8 cellular contexts compared by ENCODE assay signal in the genomic region with DNA sequence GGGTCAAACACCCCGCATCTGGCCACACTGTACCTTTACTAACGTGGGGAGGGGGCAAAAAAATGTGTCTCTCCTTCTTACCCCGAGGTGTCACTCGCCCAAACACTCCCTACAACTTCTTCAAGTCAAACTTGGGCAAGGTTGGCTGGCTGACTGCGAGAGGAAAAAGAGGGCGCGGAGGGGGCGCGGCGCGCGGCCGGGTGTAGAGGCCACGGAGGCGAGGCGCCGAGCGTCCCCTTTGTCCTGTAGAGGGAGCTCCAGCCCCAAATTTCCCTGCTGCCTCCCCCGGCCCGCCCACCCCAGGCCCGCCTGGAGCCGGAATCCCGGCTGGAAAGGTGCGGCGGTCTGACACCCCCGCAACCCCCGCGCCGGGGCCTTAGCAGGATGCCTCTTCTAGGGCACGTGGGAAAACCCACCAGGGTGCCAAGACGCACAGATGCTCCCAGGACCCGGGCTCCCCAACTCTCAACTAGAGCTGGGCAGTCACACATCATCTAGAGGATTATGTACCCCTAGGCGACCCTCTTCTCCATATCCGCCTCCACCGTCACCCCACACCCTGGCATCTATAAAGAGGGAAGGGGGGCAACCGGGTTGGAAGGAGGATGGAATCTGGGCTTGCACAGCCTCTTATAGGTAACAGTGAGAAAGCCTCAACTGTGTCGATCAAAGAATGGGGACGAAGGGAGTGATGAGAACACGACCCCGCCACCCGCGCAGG. TPM values are rescaled to one million over a fixed set of nuclear protein-coding genes. Genes with fewer than 3 reads are reported as not detected.
A peak's percentile ranks its signal among the peaks of the same experiment; 100 is the strongest.
DNase-seq lines count a peak whose midpoint lies in the region; ATAC-seq, FAIRE-seq and TF ChIP-seq lines count a peak whose summit lies in the region.

No MANE protein-coding gene starts in this region.

- H3K4me3 ChIP-seq in BJ (ENCODE audit: low read depth, low read length) (no peak overlapping the region), lower lobe of right lung (peak overlapping the region; percentile 60)

- CTCF ChIA-PET in BJ (lab: Yijun Ruan, JAX), result interaction anchor here (1.0 to 1.3 kb wide), 6 partner anchors 323 to 1087 kb away, joined by 3 to 5 read pairs (median 3); no protein-coding TSS in a partner anchor

- peak overlapping the region; percentile 73 for H3K27ac ChIP-seq in lower lobe of right lung

- TF ChIP-seq CTCF in BJ (IDR thresholded peaks at IDR 0.05; ENCODE audit: insufficient read depth, low read depth, low read length) (peak; percentile 63), lower lobe of right lung (IDR thresholded peaks at IDR 0.05) (peak; percentile 72)

- no peak for FAIRE-seq in HTR-8/SVneo (lab: Jason Lieb, UNC)

- no peaks in the 10 kb centered on the region for H3K9me3 ChIP-seq in lower lobe of right lung

- ATAC-seq in lower lobe of right lung (peak; percentile 57 to 60), GM21526 (IDR thresholded peaks at IDR 0.05; ENCODE audit: low FRiP score, unreplicated experiment) (no peak)
- ATAC-seq in activated CD4-positive, CD25-positive, alpha-beta regulatory T cell treated with anti-CD3 and anti-CD28 coated beads, Interleukin-2, amount 50 U/mL, for 24 hours, result no peak

- H3K36me3 ChIP-seq in BJ (ENCODE audit: control insufficient read depth, insufficient read depth, low read length) (no peaks in the 10 kb centered on the region; the same call in 1 of the 2 replicates), lower lobe of right lung (no peaks in the 10 kb centered on the region)

- peaks cover 29% of the 10 kb centered on the region for H3K4me1 ChIP-seq in lower lobe of right lung

- H3K27me3 ChIP-seq in BJ (ENCODE audit: control insufficient read depth, insufficient read depth, low read length), result no peaks in the 10 kb centered on the region
- H3K27me3 ChIP-seq in lower lobe of right lung (ENCODE audit: low read depth), result peaks cover 67% of the 10 kb centered on the region

- DNase-seq in BJ (ENCODE audit: low read depth) (no peak), HTR-8/SVneo (ENCODE audit: insufficient read length, low spot score) (peak; percentile 54), cerebellar cortex (ENCODE audit: low spot score) (peak; percentile 5), lower lobe of right lung (peak; percentile 78), HuH-7.5 (ENCODE audit: low spot score) (no peak), DMS153 treated with DMSO at 0.1 percent for 48 hours (lab: John Stamatoyannopoulos, UW; ENCODE audit: unreplicated experiment) (no peak)

- POLR2A ChIA-PET in BJ (lab: Charles Lee), result interaction anchor here (0.6 kb wide), 1 partner anchor 652 kb away, joined by 3 read pairs; no protein-coding TSS in a partner anchor

- intact Hi-C loops in lower lobe of right lung (cut with DNase I), result no loop called here

RNA-seq across cellular contexts. Expression of a gene that starts 4.2 kb away (rescaled TPM):
- polyA plus RNA-seq in BJ (2011; rRNA removed), result 2.2 and 2.3 TPM in 2 replicates
- 1.1 and 1.4 TPM in 2 replicates for polyA minus RNA-seq in BJ (2011; rRNA and poly(A)+ RNA removed)
- 108 TPM for total RNA-seq in lower lobe of right lung

Comparison
In these comparisons a context has a peak if more than half of its experiments do, and no peak if none do; other contexts are left out.
1. DNase-seq: peak in HTR-8/SVneo (single experiment), cerebellar cortex (single experiment) and lower lobe of right lung (single experiment); none in BJ (single experiment), HuH-7.5 (single experiment) and DMS153 treated with DMSO at 0.1 percent for 48 hours (single experiment).
2. ATAC-seq: peak in lower lobe of right lung (2 of 2); none in GM21526 (single experiment) and activated CD4-positive, CD25-positive, alpha-beta regulatory T cell treated with anti-CD3 and anti-CD28 coated beads, Interleukin-2, amount 50 U/mL, for 24 hours (0 of 2).